3 cellular contexts compared by ENCODE assay signal in the genomic region with DNA sequence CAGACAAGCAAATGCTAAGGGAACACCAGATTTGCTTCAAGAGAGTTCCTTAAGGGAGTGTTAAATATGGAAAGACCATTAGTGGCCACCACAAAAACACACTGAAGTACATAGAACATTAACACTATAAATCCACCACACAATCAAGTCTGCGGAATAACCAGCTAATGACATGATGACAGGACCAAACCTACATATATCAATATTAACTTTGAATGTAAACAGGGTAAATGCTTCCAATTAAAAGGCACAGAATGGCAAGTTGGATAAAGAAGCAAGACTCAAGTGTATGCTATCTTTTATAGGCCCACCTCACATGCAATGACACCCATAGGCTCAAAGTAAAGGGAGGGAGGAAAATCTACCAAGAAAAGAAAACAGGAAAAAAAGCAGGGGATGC.
"Had no signal": no experiment of that assay in that cellular context is flagged by ENCODE, and none has a peak within 500 bp of the region (broad histone marks: within the 10 kb centered on the region; RNA-seq: fewer than 3 reads in every experiment).

No MANE protein-coding gene starts in this region.

- H3K4me3 ChIP-seq: GM12878 had no signal

- ATAC-seq: GM12878 had no signal

- DNase-seq: GDM1, GF-D8 had no signal
